ENCODE assay signal across 9 cellular contexts in the genomic region with DNA sequence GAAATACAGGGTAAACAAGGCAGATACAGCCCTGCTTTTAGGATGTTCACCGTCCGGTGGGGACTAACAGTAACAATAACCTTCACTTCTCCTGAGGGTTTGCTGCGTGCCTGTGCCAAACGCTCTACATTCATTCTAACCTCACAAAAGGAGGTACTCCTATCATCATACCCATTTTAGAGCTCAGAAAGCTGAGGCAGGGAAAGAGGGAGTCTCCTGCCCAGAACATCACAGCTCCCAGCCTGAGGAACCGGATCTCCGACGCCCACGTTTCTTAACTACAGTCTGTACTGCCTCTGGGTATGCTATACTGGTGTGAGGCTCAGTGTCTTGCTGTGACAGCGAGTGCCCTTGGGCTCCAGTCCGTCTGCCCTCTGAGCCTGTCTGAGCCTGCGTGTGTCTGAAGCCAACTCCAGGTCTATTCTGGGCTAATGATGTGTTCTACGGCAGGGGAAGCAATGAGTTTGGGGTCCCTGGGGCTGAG. TPM values are rescaled to one million over a fixed set of nuclear protein-coding genes. Genes with fewer than 3 reads are reported as not detected.
DNase-seq lines count a peak whose midpoint lies in the region; ATAC-seq and TF ChIP-seq lines count a peak whose summit lies in the region.
"Had no signal": no experiment of that assay in that cellular context is flagged by ENCODE, and none has a peak within 500 bp of the region (broad histone marks: within the 10 kb centered on the region; RNA-seq: fewer than 3 reads in every experiment).

No MANE protein-coding gene starts in this region.

- no peaks in the 10 kb centered on the region for H3K9me3 ChIP-seq in CD4-positive, alpha-beta memory T cell (ENCODE audit: control insufficient read depth in 1 of 2, low read length in 2 of 2)
- H3K9me3 ChIP-seq in OCI-LY7 (ENCODE audit: low read length) (no peaks in the 10 kb centered on the region), neural progenitor cell (ENCODE audit: low read depth) (no peaks in the 10 kb centered on the region)

- CTCF ChIA-PET in CD4-positive, alpha-beta memory T cell (lab: Charles Lee; ENCODE audit: partially characterized antibody), result no interaction called here
- CTCF ChIA-PET in OCI-LY7 (lab: Charles Lee; ENCODE audit: unreplicated experiment), result no interaction called here

- H3K27me3 ChIP-seq in CD4-positive, alpha-beta memory T cell (ENCODE audit: insufficient read depth, low read length), result no peaks in the 10 kb centered on the region
- peaks cover 54% of the 10 kb centered on the region for H3K27me3 ChIP-seq in neural progenitor cell

- 0 out of 2 replicates have a peak, but pooled peaks cover 4% of the 10 kb centered on the region for H4K20me1 ChIP-seq in OCI-LY7 (ENCODE audit: insufficient read depth, low read length)
- peaks cover 52% of the 10 kb centered on the region for H4K20me1 ChIP-seq in neural progenitor cell (ENCODE audit: low read depth)

- POLR2A ChIA-PET in CD4-positive, alpha-beta memory T cell (lab: Charles Lee; ENCODE audit: partially characterized antibody), result interaction anchor here (2.3 kb wide), 1 partner anchor 21 kb away, joined by 13 read pairs; no protein-coding TSS in a partner anchor
- POLR2A ChIA-PET in OCI-LY7 (lab: Charles Lee), result no interaction called here

- H3K27me3 Mint-ChIP-seq in CD4-positive, alpha-beta memory T cell, result no peaks in the 10 kb centered on the region
- peaks cover 10% of the 10 kb centered on the region for H3K27me3 Mint-ChIP-seq in neural progenitor cell (ENCODE audit: insufficient read depth, low read depth)

- peaks cover 39% of the 10 kb centered on the region for H3K4me1 ChIP-seq in CD4-positive, alpha-beta memory T cell (ENCODE audit: insufficient read depth, low read length)
- H3K4me1 ChIP-seq in OCI-LY7 (ENCODE audit: insufficient read depth, low read length, poor library complexity, severe bottlenecking), result peaks cover 60% of the 10 kb centered on the region
- peaks cover 15% of the 10 kb centered on the region for H3K4me1 ChIP-seq in neural progenitor cell

- peaks cover 28 to 48% (median 37%) of the 10 kb centered on the region in 4 donors for H3K4me1 Mint-ChIP-seq in CD4-positive, alpha-beta memory T cell
- H3K4me1 Mint-ChIP-seq in neural progenitor cell, result peaks cover 24% of the 10 kb centered on the region

- H3K4me3 ChIP-seq in CD4-positive, alpha-beta memory T cell (ENCODE audit: low read length in 2 of 2), result peak overlapping the region; percentile 86 to 97
- H3K4me3 ChIP-seq in OCI-LY7 (ENCODE audit: low read depth, low read length, poor library complexity, severe bottlenecking), result peak overlapping the region; percentile 74
- H3K4me3 ChIP-seq in epithelial cell of esophagus (ENCODE audit: low read length), result peak overlapping the region; percentile 61
- peak overlapping the region; percentile 62 for H3K4me3 ChIP-seq in neural progenitor cell

- H3K79me2 ChIP-seq in OCI-LY7 (ENCODE audit: insufficient read depth, low read depth, low read length) (peaks cover 32% of the 10 kb centered on the region), neural progenitor cell (ENCODE audit: low read depth) (no peaks in the 10 kb centered on the region)

- no peaks in the 10 kb centered on the region for H3K36me3 ChIP-seq in CD4-positive, alpha-beta memory T cell (ENCODE audit: insufficient read depth, low read length)
- H3K36me3 ChIP-seq in OCI-LY7 (ENCODE audit: insufficient read depth, low read length) (peaks cover 29% of the 10 kb centered on the region), neural progenitor cell (no peaks in the 10 kb centered on the region)

- H3K9ac ChIP-seq in neural progenitor cell, result no peak overlapping the region

- H3K9me3 Mint-ChIP-seq in CD4-positive, alpha-beta memory T cell, result no peaks in the 10 kb centered on the region
- no peaks in the 10 kb centered on the region for H3K9me3 Mint-ChIP-seq in neural progenitor cell

- H3K27ac ChIP-seq in CD4-positive, alpha-beta memory T cell (ENCODE audit: low read depth, low read length), result peak overlapping the region; percentile 61
- H3K27ac ChIP-seq in OCI-LY7 (ENCODE audit: low read depth, low read length, poor library complexity, severe bottlenecking) (peak overlapping the region; percentile 81), neural progenitor cell (no peak overlapping the region)

- peak overlapping the region; percentile 91 to 99 (median 98) for H3K4me3 Mint-ChIP-seq in CD4-positive, alpha-beta memory T cell
- H3K4me3 Mint-ChIP-seq in neural progenitor cell, result peak overlapping the region; percentile 94

- no peaks in the 10 kb centered on the region for H3K9me2 ChIP-seq in OCI-LY7 (ENCODE audit: insufficient read depth, low read length)

- ATAC-seq in HG03571 (IDR thresholded peaks at IDR 0.05; ENCODE audit: unreplicated experiment), result no peak
- no peak for ATAC-seq in HG03159 (IDR thresholded peaks at IDR 0.05; ENCODE audit: unreplicated experiment)

- H3F3A ChIP-seq in neural progenitor cell (ENCODE audit: low read depth), result peaks cover 31% of the 10 kb centered on the region

- H3K27ac Mint-ChIP-seq in CD4-positive, alpha-beta memory T cell, result peak overlapping the region; percentile 3 to 98 (median 93)
- no peak overlapping the region for H3K27ac Mint-ChIP-seq in neural progenitor cell

- intact Hi-C loops in CD4-positive, alpha-beta memory T cell (cut with micrococcal nuclease), result loop anchor here (2.0 to 5.0 kb wide), 6 partner anchors 35 to 345 kb away; partner anchors contain the start of genes CIC, GSK3A, MEGF8 and POU2F2
- intact Hi-C loops in OCI-LY7 (cut with micrococcal nuclease; ENCODE audit: unreplicated experiment), result no loop called here

- H2AFZ ChIP-seq in OCI-LY7 (ENCODE audit: low read length) (peak overlapping the region; percentile 64; the same call in 1 of the 2 replicates), neural progenitor cell (replicated peaks) (no peak overlapping the region)

- H3K36me3 Mint-ChIP-seq in CD4-positive, alpha-beta memory T cell, result peaks cover 0 to 7% of the 10 kb centered on the region in 2 donors
- peaks cover 4% of the 10 kb centered on the region for H3K36me3 Mint-ChIP-seq in neural progenitor cell

- peak overlapping the region; percentile 98 for H3K4me2 ChIP-seq in OCI-LY7 (ENCODE audit: low read length)
- H3K4me2 ChIP-seq in neural progenitor cell, result peak overlapping the region; percentile 90

- DNase-seq in CD4-positive, alpha-beta memory T cell, result no peak
- DNase-seq in OCI-LY7 (ENCODE audit: low spot score) (peak; percentile 20), epithelial cell of esophagus (ENCODE audit: low read depth) (peak; percentile 78), neural progenitor cell (ENCODE audit: low spot score) (no peak), DMS53 treated with DMSO at 0.1 percent for 48 hours (lab: John Stamatoyannopoulos, UW; ENCODE audit: unreplicated experiment) (no peak), Ammon's horn (ENCODE audit: low spot score) (no peak)
- DNase-seq: NCI-H446 had no signal

- TF ChIP-seq CTCF in OCI-LY7 (conservative IDR thresholded peaks at IDR 0.05; ENCODE audit: low read length) (no peak), epithelial cell of esophagus (IDR thresholded peaks at IDR 0.05; ENCODE audit: insufficient read depth, low read depth, low read length, missing control alignments) (no peak), neural progenitor cell (IDR thresholded peaks at IDR 0.05) (no peak)

- BruUV-seq in OCI-LY7 (replicated peaks; lab: Mats Ljungman, UMichigan), result TSS peak; percentile 48

RNA-seq across cellular contexts. Expression of gene LIPE, which starts 5.1 kb away (rescaled TPM):
- 10 to 100 TPM; 32.5 to 32.6 TPM for total RNA-seq in CD4-positive, alpha-beta memory T cell
- polyA plus RNA-seq in CD4-positive, alpha-beta memory T cell, result 1 to 10 TPM; 4.0 to 7.4 TPM
- total RNA-seq in OCI-LY7 (2014; rRNA removed; shearing (Covaris generic)), result 11.5 and 21.2 TPM in 2 replicates
- total RNA-seq in OCI-LY7 (2022), result 35.6 and 39.3 TPM in 2 replicates
- total RNA-seq in neural progenitor cell (ENCODE audit: low replicate concordance), result 3.5 and 5.0 TPM in 2 replicates

RNA-seq across cellular contexts. Expression of gene CXCL17, which starts 20.6 kb away (rescaled TPM):
- not detected for total RNA-seq in CD4-positive, alpha-beta memory T cell
- polyA plus RNA-seq in CD4-positive, alpha-beta memory T cell, result not detected
- total RNA-seq in OCI-LY7 (2014; rRNA removed; shearing (Covaris generic)), result not detected in 2 replicates
- total RNA-seq in OCI-LY7 (2022) (not detected in 2 replicates), neural progenitor cell (ENCODE audit: low replicate concordance) (0.12 TPM in 1 of 2 replicates, not detected in the other)

RNA-seq across cellular contexts. Expression of gene CNFN, which starts 32.0 kb away (rescaled TPM):
- not detected for total RNA-seq in CD4-positive, alpha-beta memory T cell
- polyA plus RNA-seq in CD4-positive, alpha-beta memory T cell, result under 1 TPM in 1 of 2 donors, not detected in 1; 0.96 TPM
- total RNA-seq in OCI-LY7 (2014; rRNA removed; shearing (Covaris generic)), result not detected in 2 replicates
- total RNA-seq in OCI-LY7 (2022) (0.81 and 0.95 TPM in 2 replicates), neural progenitor cell (ENCODE audit: low replicate concordance) (2.9 and 3.2 TPM in 2 replicates)

Comparison
In these comparisons a context has a peak if more than half of its experiments do, and no peak if none do; other contexts are left out.
1. DNase-seq: peak in OCI-LY7 (single experiment) and epithelial cell of esophagus (single experiment); none in CD4-positive, alpha-beta memory T cell (0 of 5), neural progenitor cell (single experiment), DMS53 treated with DMSO at 0.1 percent for 48 hours (single experiment) and Ammon's horn (single experiment).
2. Peak in every context shown above with its lines, with median percentiles within 50 percentile points of each other: H3K4me3 ChIP-seq.